In the genomic region with DNA sequence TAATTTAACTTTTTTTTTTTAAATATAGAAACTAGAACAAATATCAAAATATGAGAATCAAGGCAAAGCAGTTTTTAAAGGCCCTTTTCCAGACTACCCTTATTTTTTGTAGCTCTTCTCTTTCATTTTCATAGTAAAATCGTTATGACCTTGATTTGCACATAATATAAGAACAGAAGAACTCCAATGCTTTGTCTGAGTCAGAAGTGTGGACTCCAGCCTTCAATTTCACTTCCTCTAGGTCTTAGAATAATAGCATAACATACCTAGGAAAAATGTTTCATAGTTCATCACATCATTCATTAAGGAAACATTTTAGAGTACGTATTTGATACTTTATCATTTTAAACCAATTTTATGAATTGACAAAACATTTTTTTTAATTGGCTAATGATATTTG, we compare ENCODE assay signal across 22 cellular contexts.
DNase-seq lines count a peak whose midpoint lies in the region; ATAC-seq, FAIRE-seq and TF ChIP-seq lines count a peak whose summit lies in the region.
"Had no signal": no experiment of that assay in that cellular context is flagged by ENCODE, and none has a peak within 500 bp of the region (broad histone marks: within the 10 kb centered on the region; RNA-seq: fewer than 3 reads in every experiment).

No MANE protein-coding gene starts in this region.

- ATAC-seq in HG02610 (IDR thresholded peaks at IDR 0.05; ENCODE audit: unreplicated experiment): peak; percentile 71
- ATAC-seq: body of pancreas; naive thymus-derived CD8-positive, alpha-beta T cell had no signal

- H3K9me3 ChIP-seq in OCI-LY3 (ENCODE audit: insufficient read depth, low read length) (no peaks in the 10 kb centered on the region), kidney (ENCODE audit: control insufficient read depth in 1 of 2, low read length in 2 of 2) (no peaks in the 10 kb centered on the region)
- H3K9me3 ChIP-seq: body of pancreas, prostate gland, tibial nerve had no signal

- no peak overlapping the region for H3K9ac ChIP-seq in OCI-LY3 (ENCODE audit: low read length)
- H3K9ac ChIP-seq in kidney (ENCODE audit: low read length in 2 of 2): no peak overlapping the region

- H3K9me3 Mint-ChIP-seq in activated T-helper 1 cell treated with anti-CD3 and anti-CD28 coated beads, Interleukin-12 subunit alpha, Interleukin-12 subunit beta, Interleukin-2, Interleukin-4 antibody, amounts not matched to agents 30 ng/mL and 10 ng/mL and 1 ng/mL, durations not matched to agents 14 hours and 24 hours and 36 hours: no peaks in the 10 kb centered on the region
- no peaks in the 10 kb centered on the region for H3K9me3 Mint-ChIP-seq in endothelial cell (ENCODE audit: unreplicated experiment)
- H3K9me3 Mint-ChIP-seq: activated naive CD4-positive, alpha-beta T cell treated with anti-CD3 and anti-CD28 coated beads, Interleukin-2, amount 50 U/mL, for 24 hours; CD4-positive, alpha-beta memory T cell; naive thymus-derived CD8-positive, alpha-beta T cell; stimulated activated naive CD8-positive, alpha-beta T cell treated with anti-CD3 and anti-CD28 coated beads, Interleukin-15, Interleukin-2, amounts not matched to agents 100 ng/mL and 50 ng/mL, for 24 hours had no signal

- H3K27ac ChIP-seq in OCI-LY3 (ENCODE audit: low read length): peak overlapping the region; percentile 55
- no peak overlapping the region for H3K27ac ChIP-seq in kidney (ENCODE audit: low read depth in 2 of 2, low read length in 2 of 2)
- H3K27ac ChIP-seq: body of pancreas, coronary artery, hepatocyte, prostate gland, tibial nerve had no signal

- no peaks in the 10 kb centered on the region for H3K27me3 Mint-ChIP-seq in activated T-helper 1 cell treated with anti-CD3 and anti-CD28 coated beads, Interleukin-12 subunit alpha, Interleukin-12 subunit beta, Interleukin-2, Interleukin-4 antibody, amounts not matched to agents 30 ng/mL and 10 ng/mL and 1 ng/mL, durations not matched to agents 14 hours and 24 hours and 36 hours (ENCODE audit: insufficient read depth)
- H3K27me3 Mint-ChIP-seq in endothelial cell (ENCODE audit: unreplicated experiment): peaks cover 3% of the 10 kb centered on the region
- H3K27me3 Mint-ChIP-seq: activated naive CD4-positive, alpha-beta T cell treated with anti-CD3 and anti-CD28 coated beads, Interleukin-2, amount 50 U/mL, for 24 hours; CD4-positive, alpha-beta memory T cell; naive thymus-derived CD8-positive, alpha-beta T cell; stimulated activated naive CD8-positive, alpha-beta T cell treated with anti-CD3 and anti-CD28 coated beads, Interleukin-15, Interleukin-2, amounts not matched to agents 100 ng/mL and 50 ng/mL, for 24 hours had no signal

- H4K20me1 ChIP-seq in OCI-LY3 (ENCODE audit: insufficient read depth, low read length): peaks cover 7% of the 10 kb centered on the region; the same call in 1 of the 2 replicates

- FAIRE-seq in G401.6 (lab: Jason Lieb, UNC) (peak; percentile 3), kidney (lab: Jason Lieb, UNC) (peak; percentile 35)

- H3K36me3 ChIP-seq in OCI-LY3 (replicated peaks; ENCODE audit: low read depth, low read length) (peaks cover 58% of the 10 kb centered on the region), kidney (ENCODE audit: control insufficient read depth in 1 of 2, insufficient read depth in 2 of 2, low read length in 2 of 2) (peaks cover 2 to 24% of the 10 kb centered on the region in 2 donors)
- H3K36me3 ChIP-seq: prostate gland had no signal

- intact Hi-C loops in kidney (cut with DNase I): no loop called here
- intact Hi-C loops in activated T-helper 1 cell treated with anti-CD3 and anti-CD28 coated beads, Interleukin-12 subunit alpha, Interleukin-12 subunit beta, Interleukin-2, Interleukin-4 antibody, amounts not matched to agents 30 ng/mL and 10 ng/mL and 1 ng/mL, durations not matched to agents 14 hours and 24 hours and 36 hours (cut with micrococcal nuclease): no loop called here

- H3K4me1 Mint-ChIP-seq in activated T-helper 1 cell treated with anti-CD3 and anti-CD28 coated beads, Interleukin-12 subunit alpha, Interleukin-12 subunit beta, Interleukin-2, Interleukin-4 antibody, amounts not matched to agents 30 ng/mL and 10 ng/mL and 1 ng/mL, durations not matched to agents 14 hours and 24 hours and 36 hours (ENCODE audit: low read depth): peaks cover 13% of the 10 kb centered on the region
- H3K4me1 Mint-ChIP-seq in endothelial cell (ENCODE audit: unreplicated experiment): peaks cover 5% of the 10 kb centered on the region

- H3K36me3 Mint-ChIP-seq in activated T-helper 1 cell treated with anti-CD3 and anti-CD28 coated beads, Interleukin-12 subunit alpha, Interleukin-12 subunit beta, Interleukin-2, Interleukin-4 antibody, amounts not matched to agents 30 ng/mL and 10 ng/mL and 1 ng/mL, durations not matched to agents 14 hours and 24 hours and 36 hours (ENCODE audit: low read depth): peaks cover 29% of the 10 kb centered on the region
- peaks cover 12% of the 10 kb centered on the region for H3K36me3 Mint-ChIP-seq in endothelial cell (ENCODE audit: low read depth, unreplicated experiment)

- TF ChIP-seq CTCF in OCI-LY3 (IDR thresholded peaks at IDR 0.05; ENCODE audit: low read depth, low read length): no peak
- no peak for TF ChIP-seq CTCF in kidney (IDR thresholded peaks at IDR 0.05; ENCODE audit: borderline replicate concordance, extremely low read depth, insufficient read depth)
- no peak for TF ChIP-seq CTCF in endothelial cell (IDR thresholded peaks at IDR 0.05; ENCODE audit: unreplicated experiment)

- no peak overlapping the region for H3K4me3 Mint-ChIP-seq in activated T-helper 1 cell treated with anti-CD3 and anti-CD28 coated beads, Interleukin-12 subunit alpha, Interleukin-12 subunit beta, Interleukin-2, Interleukin-4 antibody, amounts not matched to agents 30 ng/mL and 10 ng/mL and 1 ng/mL, durations not matched to agents 14 hours and 24 hours and 36 hours
- no peak overlapping the region for H3K4me3 Mint-ChIP-seq in endothelial cell (ENCODE audit: unreplicated experiment)
- H3K4me3 Mint-ChIP-seq: activated naive CD4-positive, alpha-beta T cell treated with anti-CD3 and anti-CD28 coated beads, Interleukin-2, amount 50 U/mL, for 24 hours; CD4-positive, alpha-beta memory T cell; stimulated activated naive CD8-positive, alpha-beta T cell treated with anti-CD3 and anti-CD28 coated beads, Interleukin-15, Interleukin-2, amounts not matched to agents 100 ng/mL and 50 ng/mL, for 24 hours had no signal

- peak overlapping the region; percentile 59 for H3K4me2 ChIP-seq in OCI-LY3 (ENCODE audit: low read length)
- H3K4me2 ChIP-seq: hepatocyte had no signal

- H3K27ac Mint-ChIP-seq in activated T-helper 1 cell treated with anti-CD3 and anti-CD28 coated beads, Interleukin-12 subunit alpha, Interleukin-12 subunit beta, Interleukin-2, Interleukin-4 antibody, amounts not matched to agents 30 ng/mL and 10 ng/mL and 1 ng/mL, durations not matched to agents 14 hours and 24 hours and 36 hours: no peak overlapping the region
- no peak overlapping the region for H3K27ac Mint-ChIP-seq in endothelial cell (ENCODE audit: unreplicated experiment)
- H3K27ac Mint-ChIP-seq: activated naive CD4-positive, alpha-beta T cell treated with anti-CD3 and anti-CD28 coated beads, Interleukin-2, amount 50 U/mL, for 24 hours had no signal

- DNase-seq in kidney: no peak
- DNase-seq in activated T-helper 1 cell treated with anti-CD3 and anti-CD28 coated beads, Interleukin-12 subunit alpha, Interleukin-12 subunit beta, Interleukin-2, Interleukin-4 antibody, amounts not matched to agents 30 ng/mL and 10 ng/mL and 1 ng/mL, durations not matched to agents 14 hours and 24 hours and 36 hours (ENCODE audit: low spot score): no peak
- no peak for DNase-seq in endothelial cell (ENCODE audit: low spot score)
- no peak for DNase-seq in NCI-H1048 (lab: John Stamatoyannopoulos, UW)
- DNase-seq in DMS153 (lab: John Stamatoyannopoulos, UW): no peak
- DNase-seq: body of pancreas; CD4-positive, alpha-beta memory T cell; DMS79; HCEC 1CT; naive thymus-derived CD8-positive, alpha-beta T cell; NCI-H187 treated with DMSO at 0.1 percent for 48 hours; stimulated activated CD4-positive, alpha-beta T cell treated with anti-CD3 and anti-CD28 coated beads, Interleukin-2, amount 100 ng/mL, for 24 hours; SW 1271 had no signal

- peaks cover 9% of the 10 kb centered on the region; the same call in 1 of the 2 replicates for H3K79me2 ChIP-seq in OCI-LY3 (ENCODE audit: low read length)
- H3K79me2 ChIP-seq: hepatocyte had no signal

- H2AFZ ChIP-seq in OCI-LY3 (ENCODE audit: low read depth, low read length): no peak overlapping the region
- H2AFZ ChIP-seq: hepatocyte had no signal

- no peaks in the 10 kb centered on the region for H3K27me3 ChIP-seq in OCI-LY3 (ENCODE audit: low read depth, low read length)
- H3K27me3 ChIP-seq: body of pancreas, hepatocyte, tibial nerve had no signal

- H3K4me1 ChIP-seq in OCI-LY3 (ENCODE audit: low read length) (peaks cover 23% of the 10 kb centered on the region), kidney (ENCODE audit: control insufficient read depth in 1 of 2, insufficient read depth in 1 of 2, low read depth in 1 of 2, low read length in 2 of 2) (no peaks in the 10 kb centered on the region)
- H3K4me1 ChIP-seq: body of pancreas, prostate gland had no signal

- peak overlapping the region; percentile 20; the same call in 1 of the 2 replicates for H3K4me3 ChIP-seq in OCI-LY3 (ENCODE audit: low read length)
- H3K4me3 ChIP-seq in kidney (ENCODE audit: low read length in 2 of 2): no peak overlapping the region
- H3K4me3 ChIP-seq: body of pancreas, coronary artery, hepatocyte, prostate gland, tibial nerve had no signal
